17 cellular contexts compared by ENCODE assay signal in genomic region chr3:64094713-64095079, GRCh38.
"Had no signal": no experiment of that assay in that cellular context is flagged by ENCODE, and none has a peak within 500 bp of the region (broad histone marks: within the 10 kb centered on the region; RNA-seq: fewer than 3 reads in every experiment).

No MANE protein-coding gene starts in this region.

- H3K9ac ChIP-seq: parathyroid adenoma had no signal

- H3K4me1 ChIP-seq: adrenal gland, breast epithelium, parathyroid adenoma, right lobe of liver, suprapubic skin had no signal

- H2AFZ ChIP-seq: parathyroid adenoma had no signal

- DNase-seq: activated CD4-positive, alpha-beta T cell treated with anti-CD3 and anti-CD28 coated beads, Interleukin-2, amount 50 U/mL, for 4 hours; activated gamma-delta T cell treated with Interleukin-2 at 50 U/mL for 16 hours; adrenal gland; effector CD4-positive, alpha-beta T cell; lower lobe of right lung; right lobe of liver; small intestine; stimulated activated CD4-positive, alpha-beta T cell treated with anti-CD3 and anti-CD28 coated beads, Interleukin-15, amount 100 ng/mL, for 24 hours; stimulated activated CD4-positive, alpha-beta T cell treated with anti-CD3 and anti-CD28 coated beads, Interleukin-4, amount 100 ng/mL, for 1 hour; stimulated activated naive CD8-positive, alpha-beta T cell treated with anti-CD3 and anti-CD28 coated beads, Interleukin-15, amount 100 ng/mL, for 72 hours; T-helper 2 cell; WERI-Rb-1 had no signal

- H3K4me3 ChIP-seq: adrenal gland, breast epithelium, lower lobe of right lung, right lobe of liver, suprapubic skin had no signal

- H3K27me3 ChIP-seq: adrenal gland, breast epithelium, right lobe of liver, suprapubic skin had no signal

- H3K79me2 ChIP-seq: parathyroid adenoma had no signal

- H3K9me3 ChIP-seq: adrenal gland, breast epithelium, lower lobe of right lung, right lobe of liver, suprapubic skin had no signal

- ATAC-seq: activated naive CD4-positive, alpha-beta T cell treated with anti-CD3 and anti-CD28 coated beads, Interleukin-2, amount 50 U/mL, for 72 hours; lower lobe of right lung; natural killer cell treated with Interleukin-12 subunit alpha and Interleukin-12 subunit beta and Interleukin-15 and Interleukin-18, amount 100 ng/mL, for 72 hours; right lobe of liver; stimulated activated naive CD8-positive, alpha-beta T cell treated with anti-CD3 and anti-CD28 coated beads, Interleukin-15, amount 100 ng/mL, for 72 hours had no signal

- H3K27ac ChIP-seq: adrenal gland, breast epithelium, lower lobe of right lung, parathyroid adenoma, right lobe of liver, suprapubic skin, WERI-Rb-1 had no signal

- H3K36me3 ChIP-seq: adrenal gland, breast epithelium, right lobe of liver had no signal
